In the genomic region with DNA sequence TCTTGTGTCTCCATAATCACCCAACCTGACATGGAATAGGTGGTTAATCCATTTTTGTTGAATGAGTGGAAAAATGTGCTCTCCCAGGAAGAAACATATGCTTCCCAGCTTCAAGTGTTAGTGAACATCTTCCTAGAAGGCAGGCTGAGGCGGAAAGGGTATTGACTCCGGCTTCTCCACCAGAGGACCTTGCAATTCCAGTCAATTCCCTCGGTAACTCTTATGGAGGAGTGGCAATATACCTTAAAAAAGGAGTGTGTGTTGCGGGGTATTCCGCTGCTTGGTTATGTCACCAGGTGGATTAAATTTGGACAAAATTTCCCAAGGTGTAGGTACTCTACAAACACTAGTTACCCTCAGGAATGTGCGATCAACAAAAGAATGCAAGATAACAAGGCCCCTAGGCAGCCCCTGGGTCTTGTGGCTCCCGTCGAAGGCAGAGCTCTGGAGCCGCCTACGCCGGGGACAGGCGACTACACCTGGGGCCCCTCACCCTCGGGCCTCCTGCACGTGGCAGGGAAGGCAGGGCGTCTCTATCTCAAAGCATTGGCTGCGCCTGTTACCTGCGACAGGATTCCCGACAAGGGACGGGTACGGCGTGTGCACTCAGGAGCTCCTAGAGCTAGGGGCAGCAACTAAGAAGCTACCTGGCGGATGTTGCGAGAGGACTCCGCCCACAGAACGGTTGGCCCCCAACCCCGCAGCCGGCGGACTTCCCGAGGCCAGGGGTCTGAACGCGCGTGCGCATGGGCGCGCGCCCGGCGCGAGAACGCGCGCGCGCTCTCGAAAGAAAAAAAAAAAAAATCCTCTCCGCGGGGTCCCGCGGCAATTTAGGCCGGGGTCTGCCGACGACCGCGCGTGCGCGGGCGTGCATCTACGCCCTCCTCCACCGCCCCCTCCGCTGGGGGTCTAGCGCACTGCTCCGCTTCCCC, we compare ENCODE assay signal across 8 cellular contexts. TPM values are rescaled to one million over a fixed set of nuclear protein-coding genes. Genes with fewer than 3 reads are reported as not detected.
DNase-seq lines count a peak whose midpoint lies in the region; ATAC-seq and TF ChIP-seq lines count a peak whose summit lies in the region.

A gene (minus strand): TSS at position 659 of the 932 bp plus-strand sequence. CDS start 8,355 bp downstream, outside the sequence.

- H3K9me3 ChIP-seq in BE2C (no peaks in the 10 kb centered on the region), T-helper 17 cell (ENCODE audit: control insufficient read depth, low read length, poor library complexity, severe bottlenecking) (no peaks in the 10 kb centered on the region), body of pancreas (no peaks in the 10 kb centered on the region)

- H3K27ac ChIP-seq in body of pancreas, result peak within 1 kb of the TSS; percentile 44 to 74 (median 62)

- H3K27ac Mint-ChIP-seq in T-helper 17 cell, result peak within 1 kb of the TSS; percentile 70

- TF ChIP-seq CTCF in BE2C (IDR thresholded peaks at IDR 0.05; ENCODE audit: low read depth, low read length) (no peak), LNCaP clone FGC (IDR thresholded peaks at IDR 0.05; ENCODE audit: control insufficient read depth, extremely low read depth, insufficient read depth) (no peak), body of pancreas (IDR thresholded peaks at IDR 0.05) (no peak)

- H3K36me3 Mint-ChIP-seq in T-helper 17 cell (ENCODE audit: low read depth), result no peaks in the 10 kb centered on the region

- H3K4me3 ChIP-seq in BE2C (ENCODE audit: low read depth, low read length) (peak within 1 kb of the TSS; percentile 92), LNCaP clone FGC (ENCODE audit: low read depth, low read length) (peak within 1 kb of the TSS; percentile 76), body of pancreas (peak within 1 kb of the TSS; percentile 85 to 97)

- intact Hi-C loops in body of pancreas (cut with DNase I), result loop anchor here (10.0 kb wide), 1 partner anchor 419 kb away; no protein-coding TSS in a partner anchor

- no peaks in the 10 kb centered on the region for H3K27me3 Mint-ChIP-seq in T-helper 17 cell

- DNase-seq in BE2C, result no peak
- no peak for DNase-seq in LNCaP clone FGC (ENCODE audit: low read depth)
- DNase-seq in T-helper 17 cell, result peak; percentile 16 to 47 (median 38)
- peak; percentile 45 to 64 (median 60) for DNase-seq in body of pancreas
- DNase-seq in inferior parietal cortex (ENCODE audit: extremely low spot score), result peak; percentile 18
- DNase-seq in stimulated activated CD4-positive, alpha-beta T cell treated with anti-CD3 and anti-CD28 coated beads, Interleukin-1b, Interleukin-23, amount 100 ng/mL, for 24 hours (ENCODE audit: low read depth in 4 of 4, low spot score in 1 of 4), result peak in 3 of 4 experiments; percentile 16 to 28 (median 18)

- H3K4me1 ChIP-seq in BE2C, result no peaks in the 10 kb centered on the region
- peaks cover 23% of the 10 kb centered on the region for H3K4me1 ChIP-seq in body of pancreas

- H3K4me3 Mint-ChIP-seq in T-helper 17 cell, result peak within 1 kb of the TSS; percentile 93

- H3K36me3 ChIP-seq in BE2C, result no peaks in the 10 kb centered on the region
- H3K36me3 ChIP-seq in body of pancreas (replicated peaks in 1 of 2; ENCODE audit: insufficient read depth in 1 of 2, low read depth in 2 of 2), result no peaks in the 10 kb centered on the region

- no peak for TF ChIP-seq POLR2A in body of pancreas (IDR thresholded peaks at IDR 0.05)

- peaks cover 22% of the 10 kb centered on the region for H3K4me1 Mint-ChIP-seq in T-helper 17 cell

- H3K27me3 ChIP-seq in BE2C (no peaks in the 10 kb centered on the region), body of pancreas (no peaks in the 10 kb centered on the region)

- ATAC-seq in GM19467 (IDR thresholded peaks at IDR 0.05; ENCODE audit: unreplicated experiment) (peak; percentile 25), T-helper 17 cell (peak; percentile 24), body of pancreas (peak; percentile 31), HG03108 (IDR thresholded peaks at IDR 0.05; ENCODE audit: unreplicated experiment) (no peak)

- WGBS in body of pancreas, 2 donors, result 7 to 10% methylated on average over 27 to 62 of the region's 63 CpGs

RNA-seq across cellular contexts. Expression of the gene that starts here (rescaled TPM):
- not detected for polyA plus RNA-seq in BE2C (2012; ENCODE audit: insufficient read depth, insufficient read length, low read depth)
- total RNA-seq in T-helper 17 cell (not detected), body of pancreas (not detected)

Comparison
In these comparisons a context has a peak if more than half of its experiments do, and no peak if none do; other contexts are left out.
1. Peak in DNase-seq and ATAC-seq in T-helper 17 cell; RNA of the gene not detected or under 1 TPM.
2. Peak in DNase-seq, ATAC-seq, H3K4me3 ChIP-seq and H3K27ac ChIP-seq in body of pancreas; RNA of the gene not detected or under 1 TPM.
3. DNase-seq: peak in inferior parietal cortex (single experiment) and stimulated activated CD4-positive, alpha-beta T cell treated with anti-CD3 and anti-CD28 coated beads, Interleukin-1b, Interleukin-23, amount 100 ng/mL, for 24 hours (3 of 4); none in BE2C (single experiment) and LNCaP clone FGC (single experiment).
4. Peak in every context shown above with its lines, with median percentiles within 50 percentile points of each other: H3K4me3 ChIP-seq.